Comparison of ENCODE assay signal across 31 cellular contexts in genomic region chr12:565589-566105, GRCh38.
DNase-seq lines count a peak whose midpoint lies in the region; ATAC-seq lines count a peak whose summit lies in the region.
"Had no signal": no experiment of that assay in that cellular context is flagged by ENCODE, and none has a peak within 500 bp of the region (broad histone marks: within the 10 kb centered on the region; RNA-seq: fewer than 3 reads in every experiment).

No MANE protein-coding gene starts in this region.

- peak overlapping the region; percentile 51 for H2BK15ac ChIP-seq in neuronal stem cell (ENCODE audit: low read length)

- no peak overlapping the region for H3K27ac ChIP-seq in CD8-positive, alpha-beta memory T cell (ENCODE audit: low read depth, low read length)
- no peak overlapping the region for H3K27ac ChIP-seq in neuronal stem cell (replicated peaks; ENCODE audit: low read length)
- H3K27ac ChIP-seq: ascending aorta, cardiac muscle cell, esophagus squamous epithelium, hepatocyte, ovary, Peyer's patch, transverse colon had no signal

- no peaks in the 10 kb centered on the region for H3K9me3 Mint-ChIP-seq in activated naive CD4-positive, alpha-beta T cell treated with anti-CD3 and anti-CD28 coated beads, Interleukin-2, amount 50 U/mL, for 72 hours
- no peaks in the 10 kb centered on the region for H3K9me3 Mint-ChIP-seq in CD8-positive, alpha-beta memory T cell
- H3K9me3 Mint-ChIP-seq in dendritic cell treated with granulocyte-macrophage colony-stimulating factor and Interleukin-4, amounts not matched to agents 40 ng/mL and 50 ng/mL, for 4 days = no peaks in the 10 kb centered on the region
- H3K9me3 Mint-ChIP-seq: memory B cell had no signal

- H3K9me3 ChIP-seq in CD8-positive, alpha-beta memory T cell (ENCODE audit: low read length) = no peaks in the 10 kb centered on the region
- H3K9me3 ChIP-seq in neuronal stem cell (replicated peaks in 1 of 2; ENCODE audit: control insufficient read depth in 2 of 2, insufficient read depth in 1 of 2, low read depth in 1 of 2, low read length in 2 of 2) = no peaks in the 10 kb centered on the region
- H3K9me3 ChIP-seq: ascending aorta, BE2C, esophagus squamous epithelium, MG63, ovary, Peyer's patch, transverse colon had no signal

- H2BK12ac ChIP-seq in neuronal stem cell (ENCODE audit: low read length) = peak overlapping the region; percentile 17

- H3K4me3 ChIP-seq in CD8-positive, alpha-beta memory T cell (ENCODE audit: low read length) = peak overlapping the region; percentile 62
- H3K4me3 ChIP-seq in neuronal stem cell (ENCODE audit: low read length in 2 of 2) = no peak overlapping the region
- H3K4me3 ChIP-seq: ascending aorta, cardiac muscle cell, esophagus squamous epithelium, hepatocyte, K562, MG63, ovary, Peyer's patch, smooth muscle cell, transverse colon had no signal

- no peak for DNase-seq in activated naive CD4-positive, alpha-beta T cell treated with anti-CD3 and anti-CD28 coated beads, Interleukin-2, amount 50 U/mL, for 72 hours (ENCODE audit: low spot score in 2 of 2)
- DNase-seq in activated naive CD4-positive, alpha-beta T cell (lab: John Stamatoyannopoulos, UW) = no peak
- DNase-seq in CD8-positive, alpha-beta memory T cell = no peak
- DNase-seq in neuronal stem cell (ENCODE audit: low spot score) (no peak), left colon (no peak), DMS114 treated with DMSO at 0.1 percent for 48 hours (lab: John Stamatoyannopoulos, UW; ENCODE audit: unreplicated experiment) (no peak)
- DNase-seq: ACHN; activated CD8-positive, alpha-beta memory T cell treated with anti-CD3 and anti-CD28 coated beads for 24 hours; BE2C; cortex of kidney; esophagus squamous epithelium; foreskin melanocyte; MG63; NCI-H1417; NCI-H2081; NCI-H226; ovary; Peyer's patch; retina; SIG-M5; stimulated activated CD4-positive, alpha-beta T cell treated with anti-CD3 and anti-CD28 coated beads, Interleukin-1b, Interleukin-23, amount 100 ng/mL, for 48 hours; stimulated activated CD8-positive, alpha-beta memory T cell treated with anti-CD3 and anti-CD28 coated beads, Interleukin-4, amount 100 ng/mL, for 48 hours; transverse colon had no signal

- H3K4me3 Mint-ChIP-seq in CD8-positive, alpha-beta memory T cell = peak overlapping the region; percentile 37 to 85 (median 66)
- H3K4me3 Mint-ChIP-seq in dendritic cell treated with granulocyte-macrophage colony-stimulating factor and Interleukin-4, amounts not matched to agents 40 ng/mL and 50 ng/mL, for 4 days = no peak overlapping the region
- H3K4me3 Mint-ChIP-seq: memory B cell had no signal

- H2AFZ ChIP-seq in neuronal stem cell (ENCODE audit: low read length) = no peak overlapping the region
- H2AFZ ChIP-seq: hepatocyte had no signal

- no peak overlapping the region for H2BK5ac ChIP-seq in neuronal stem cell (ENCODE audit: low read length)

- H3K36me3 Mint-ChIP-seq in activated naive CD4-positive, alpha-beta T cell treated with anti-CD3 and anti-CD28 coated beads, Interleukin-2, amount 50 U/mL, for 72 hours = no peaks in the 10 kb centered on the region
- no peaks in the 10 kb centered on the region for H3K36me3 Mint-ChIP-seq in CD8-positive, alpha-beta memory T cell
- peaks cover 22% of the 10 kb centered on the region for H3K36me3 Mint-ChIP-seq in dendritic cell treated with granulocyte-macrophage colony-stimulating factor and Interleukin-4, amounts not matched to agents 40 ng/mL and 50 ng/mL, for 4 days (ENCODE audit: low read depth)
- H3K36me3 Mint-ChIP-seq: memory B cell had no signal

- no peak overlapping the region for H2BK120ac ChIP-seq in neuronal stem cell (ENCODE audit: low read depth, low read length)

- intact Hi-C loops in dendritic cell treated with granulocyte-macrophage colony-stimulating factor and Interleukin-4, amounts not matched to agents 40 ng/mL and 50 ng/mL, for 4 days (cut with micrococcal nuclease) = no loop called here
- intact Hi-C loops in left colon (cut with DNase I, micrococcal nuclease) = loop anchor here in 1 of 2 donors (5.0 kb wide), 1 partner anchor 547 kb away; no protein-coding TSS in a partner anchor

- H3K27ac Mint-ChIP-seq in activated naive CD4-positive, alpha-beta T cell treated with anti-CD3 and anti-CD28 coated beads, Interleukin-2, amount 50 U/mL, for 72 hours = peak overlapping the region; percentile 5 to 31
- peak overlapping the region; percentile 71 to 97 (median 84) for H3K27ac Mint-ChIP-seq in CD8-positive, alpha-beta memory T cell
- H3K27ac Mint-ChIP-seq in dendritic cell treated with granulocyte-macrophage colony-stimulating factor and Interleukin-4, amounts not matched to agents 40 ng/mL and 50 ng/mL, for 4 days = peak overlapping the region; percentile 17
- H3K27ac Mint-ChIP-seq: memory B cell had no signal

- peaks cover 82% of the 10 kb centered on the region for H3K4me1 ChIP-seq in CD8-positive, alpha-beta memory T cell (ENCODE audit: insufficient read depth, low read length)
- peaks cover 0 to 8% of the 10 kb centered on the region in 2 donors for H3K4me1 ChIP-seq in neuronal stem cell (ENCODE audit: control insufficient read depth in 2 of 2, insufficient read depth in 1 of 2, low read depth in 1 of 2, low read length in 2 of 2)

- WGBS in neuronal stem cell (ENCODE audit: extremely low coverage in 2 of 2, insufficient read length in 2 of 2, insufficient replicate concordance in 1 of 2), 2 donors = no CpG with 5 or more reads among the region's 21 CpGs

- H3K14ac ChIP-seq in neuronal stem cell (ENCODE audit: low read length) = no peak overlapping the region

- H3K4me1 Mint-ChIP-seq in CD8-positive, alpha-beta memory T cell = peaks cover 68 to 80% (median 74%) of the 10 kb centered on the region in 3 donors
- peaks cover 65% of the 10 kb centered on the region for H3K4me1 Mint-ChIP-seq in dendritic cell treated with granulocyte-macrophage colony-stimulating factor and Interleukin-4, amounts not matched to agents 40 ng/mL and 50 ng/mL, for 4 days (ENCODE audit: low read depth)

- peak overlapping the region; percentile 7 for H3K4ac ChIP-seq in neuronal stem cell (ENCODE audit: low read length)

- peak overlapping the region; percentile 29 for H2AK5ac ChIP-seq in neuronal stem cell (ENCODE audit: low read depth, low read length)

- H3K36me3 ChIP-seq in CD8-positive, alpha-beta memory T cell (ENCODE audit: insufficient read depth, low read length) = no peaks in the 10 kb centered on the region
- no peaks in the 10 kb centered on the region for H3K36me3 ChIP-seq in neuronal stem cell (replicated peaks in 1 of 2; ENCODE audit: control insufficient read depth in 2 of 2, insufficient read depth in 2 of 2, low read length in 2 of 2)
- H3K36me3 ChIP-seq: BE2C, cardiac muscle cell, esophagus squamous epithelium, MG63, ovary, Peyer's patch, transverse colon had no signal

- H3K79me1 ChIP-seq in neuronal stem cell (ENCODE audit: low read depth, low read length) = no peaks in the 10 kb centered on the region

- POLR2A ChIA-PET in CD8-positive, alpha-beta memory T cell (lab: Charles Lee) = no interaction called here

- peak overlapping the region; percentile 85 for H4K8ac ChIP-seq in neuronal stem cell (ENCODE audit: low read depth, low read length)

- H4K91ac ChIP-seq in neuronal stem cell (ENCODE audit: low read depth, low read length, poor library complexity) = no peak overlapping the region

- no peaks in the 10 kb centered on the region for H3K27me3 ChIP-seq in CD8-positive, alpha-beta memory T cell (ENCODE audit: insufficient read depth, low read length, poor library complexity, severe bottlenecking)
- H3K27me3 ChIP-seq in neuronal stem cell (ENCODE audit: control insufficient read depth in 3 of 3, insufficient read depth in 3 of 3, low read depth in 1 of 3, low read length in 3 of 3) = peaks cover 0 to 49% (median 0%) of the 10 kb centered on the region in 3 experiments
- H3K27me3 ChIP-seq: ascending aorta, BE2C, cardiac muscle cell, esophagus squamous epithelium, hepatocyte, MG63, ovary, Peyer's patch, transverse colon had no signal

- ATAC-seq in activated naive CD4-positive, alpha-beta T cell treated with anti-CD3 and anti-CD28 coated beads, Interleukin-2, amount 50 U/mL, for 72 hours = no peak
- ATAC-seq in left colon (no peak), GM18858 (IDR thresholded peaks at IDR 0.05; ENCODE audit: unreplicated experiment) (no peak)
- ATAC-seq: K562 had no signal

- H3K23ac ChIP-seq in neuronal stem cell (ENCODE audit: low read depth, low read length, poor library complexity) = peak overlapping the region; percentile 75

- H3K18ac ChIP-seq in neuronal stem cell (ENCODE audit: low read length) = no peak overlapping the region

- CTCF ChIA-PET in CD8-positive, alpha-beta memory T cell (lab: Charles Lee) = interaction anchor here (1.4 to 5.0 kb wide), 2 partner anchors 10 to 185 kb away, joined by 4 to 34 read pairs; no protein-coding TSS in a partner anchor

- H3K4me2 ChIP-seq in neuronal stem cell (ENCODE audit: insufficient read depth, low read length, poor library complexity, severe bottlenecking) = no peak overlapping the region
- H3K4me2 ChIP-seq: hepatocyte, smooth muscle cell had no signal

- no peak overlapping the region for H3K9ac ChIP-seq in neuronal stem cell (ENCODE audit: low read depth, low read length, poor library complexity)

- H3K27me3 Mint-ChIP-seq in CD8-positive, alpha-beta memory T cell = no peaks in the 10 kb centered on the region
- peaks cover 5% of the 10 kb centered on the region for H3K27me3 Mint-ChIP-seq in dendritic cell treated with granulocyte-macrophage colony-stimulating factor and Interleukin-4, amounts not matched to agents 40 ng/mL and 50 ng/mL, for 4 days

Comparison
In these comparisons a context has a peak if more than half of its experiments do, and no peak if none do; other contexts are left out.
1. H3K27ac Mint-ChIP-seq: peak in every context shown above with its lines; median percentile 84 in CD8-positive, alpha-beta memory T cell; 18 in activated naive CD4-positive, alpha-beta T cell treated with anti-CD3 and anti-CD28 coated beads, Interleukin-2, amount 50 U/mL, for 72 hours; 17 in dendritic cell treated with granulocyte-macrophage colony-stimulating factor and Interleukin-4, amounts not matched to agents 40 ng/mL and 50 ng/mL, for 4 days.